In the genomic region with DNA sequence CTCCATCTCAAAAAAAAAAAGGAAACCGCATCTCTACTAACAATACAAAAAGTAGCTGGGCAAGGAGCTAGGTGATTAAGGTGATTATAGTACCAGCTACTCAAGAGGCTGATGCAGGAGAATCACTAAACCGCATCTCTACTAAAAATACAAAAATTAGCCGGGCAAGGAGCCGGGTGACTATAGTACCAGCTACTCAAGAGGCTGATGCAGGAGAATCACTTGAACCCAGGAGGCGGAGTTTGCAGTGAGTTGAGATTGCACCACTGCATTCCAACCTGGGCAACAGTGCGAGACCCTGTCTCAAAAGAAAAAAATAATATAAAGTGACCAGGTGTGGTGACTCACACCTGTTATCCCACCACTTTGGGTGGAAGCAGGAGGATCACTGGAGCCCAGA, we compare ENCODE assay signal across 10 cellular contexts. TPM values are rescaled to one million over a fixed set of nuclear protein-coding genes. Genes with fewer than 3 reads are reported as not detected.
"Had no signal": no experiment of that assay in that cellular context is flagged by ENCODE, and none has a peak within 500 bp of the region (broad histone marks: within the 10 kb centered on the region; RNA-seq: fewer than 3 reads in every experiment).

No MANE protein-coding gene starts in this region.

RNA-seq across cellular contexts. Expression of a gene that starts 5.6 kb away (rescaled TPM):
- total RNA-seq: OCI-LY7, PC-3, PC-9, Peyer's patch, Right ventricle myocardium inferior, Right ventricle myocardium superior, RPMI7951, SJCRH30, SJSA1, SK-MEL-5 had no signal
